Comparison of ENCODE assay signal across 8 cellular contexts in the genomic region with DNA sequence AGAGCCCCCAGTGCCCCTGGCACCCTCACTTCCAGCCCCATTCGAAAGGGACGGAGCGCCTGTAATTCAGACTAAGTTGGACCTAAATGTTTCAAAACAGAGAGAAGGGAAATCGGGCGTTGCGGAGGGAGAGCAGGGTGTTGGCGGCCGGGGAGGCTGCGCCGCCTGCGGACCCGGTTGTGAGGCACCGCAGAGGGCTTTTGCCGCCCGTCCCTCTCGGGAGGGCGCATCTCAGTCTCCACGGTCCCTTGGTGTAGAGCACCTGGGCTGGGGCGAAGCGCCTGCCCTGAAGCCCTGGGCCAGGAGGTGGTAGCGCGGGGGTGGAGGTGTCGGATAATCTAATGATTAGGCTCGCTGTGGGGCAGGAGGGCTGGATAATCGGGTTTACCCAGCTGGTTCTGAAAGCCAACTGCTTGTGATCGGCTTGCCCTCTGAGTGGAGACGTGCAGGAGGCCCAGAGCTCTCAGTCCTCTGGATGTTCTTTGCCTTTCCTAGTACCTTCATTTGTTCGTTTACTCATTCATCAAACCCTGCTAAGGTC. TPM values are rescaled to one million over a fixed set of nuclear protein-coding genes. Genes with fewer than 3 reads are reported as not detected.
DNase-seq lines count a peak whose midpoint lies in the region; ATAC-seq lines count a peak whose summit lies in the region.

No MANE protein-coding gene starts in this region.

- no peaks in the 10 kb centered on the region for H3K9me3 Mint-ChIP-seq in memory B cell

- ATAC-seq in GM18498 (IDR thresholded peaks at IDR 0.05; ENCODE audit: unreplicated experiment), result peak; percentile 16
- peak; percentile 6 for ATAC-seq in HG03442 (IDR thresholded peaks at IDR 0.05; ENCODE audit: unreplicated experiment)
- ATAC-seq in memory B cell (ENCODE audit: low read depth), result peak; percentile 14
- no peak for ATAC-seq in GM19023 (IDR thresholded peaks at IDR 0.05; ENCODE audit: unreplicated experiment)

- peak overlapping the region; percentile 86 for H3K4me3 Mint-ChIP-seq in memory B cell

- peaks cover 4% of the 10 kb centered on the region for H3K4me1 ChIP-seq in ectodermal cell (ENCODE audit: control insufficient read depth, insufficient read depth, low read length)

- peak overlapping the region; percentile 90 for H3K27ac ChIP-seq in ectodermal cell (ENCODE audit: insufficient read depth, low read depth, low read length, poor library complexity, severe bottlenecking)

- peaks cover 22% of the 10 kb centered on the region for H3K4me1 Mint-ChIP-seq in memory B cell

- peak overlapping the region; percentile 90 for H3K27ac Mint-ChIP-seq in memory B cell

- no peaks in the 10 kb centered on the region for H3K9me3 ChIP-seq in ectodermal cell (ENCODE audit: control insufficient read depth, low read length)

- H3K27me3 Mint-ChIP-seq in memory B cell, result no peaks in the 10 kb centered on the region

- no peaks in the 10 kb centered on the region for H3K36me3 Mint-ChIP-seq in memory B cell

- WGBS in ectodermal cell, 2 experiments, result 1% methylated on average over 28 of the region's 28 CpGs

- H3K36me3 ChIP-seq in ectodermal cell (ENCODE audit: control insufficient read depth, insufficient read depth, low read length), result no peaks in the 10 kb centered on the region

- peak overlapping the region; percentile 94 for H3K4me3 ChIP-seq in ectodermal cell (ENCODE audit: insufficient read depth, low read depth, low read length)

- DNase-seq in activated CD4-positive, alpha-beta T cell treated with anti-CD3 and anti-CD28 coated beads for 1 hour, result peak; percentile 14
- DNase-seq in memory B cell (ENCODE audit: low spot score in 2 of 2) (peak; percentile 30 to 56), NCI-H2029 treated with DMSO at 0.1 percent for 48 hours (lab: John Stamatoyannopoulos, UW) (no peak)
- DNase-seq in stimulated activated CD8-positive, alpha-beta memory T cell treated with anti-CD3 and anti-CD28 coated beads, Interleukin-4, amount 100 ng/mL, for 24 hours (ENCODE audit: low read depth), result peak; percentile 7

- H3K27me3 ChIP-seq in ectodermal cell (ENCODE audit: control insufficient read depth, insufficient read depth, low read length, poor library complexity, severe bottlenecking), result peaks cover 31% of the 10 kb centered on the region

RNA-seq across cellular contexts. Expression of a gene that starts 0.9 kb away (rescaled TPM):
- 62.9 TPM for polyA plus RNA-seq in ectodermal cell (2013, experiment 1 of 4)
- 64.1 TPM for polyA plus RNA-seq in ectodermal cell (2013, experiment 2 of 4)
- 51.0 TPM for polyA plus RNA-seq in ectodermal cell (2013, experiment 3 of 4)
- polyA plus RNA-seq in ectodermal cell (2013, experiment 4 of 4), result 58.9 TPM
